In genomic region chr9:128091571-128091970, GRCh38 we compare ENCODE assay signal across 9 cellular contexts. TPM values are rescaled to one million over a fixed set of nuclear protein-coding genes. Genes with fewer than 3 reads are reported as not detected.
DNase-seq lines count a peak whose midpoint lies in the region; ATAC-seq and TF ChIP-seq lines count a peak whose summit lies in the region.
"Had no signal": no experiment of that assay in that cellular context is flagged by ENCODE, and none has a peak within 500 bp of the region (broad histone marks: within the 10 kb centered on the region; RNA-seq: fewer than 3 reads in every experiment).

No MANE protein-coding gene starts in this region.

- H3K27ac ChIP-seq in SK-N-MC (0 out of 2 replicates have a peak overlapping the region, but pooled peaks have one; percentile 9), prostate gland (peak overlapping the region in 1 of 2 donors; percentile 86)

- H3K4me3 ChIP-seq in AG09309 (ENCODE audit: control insufficient read depth, low read depth, low read length) (peak overlapping the region; percentile 46), SK-N-MC (no peak overlapping the region), choroid plexus epithelial cell (ENCODE audit: low read depth, low read length) (peak overlapping the region; percentile 18), prostate gland (no peak overlapping the region)

- H3K9me3 ChIP-seq in SK-N-MC (ENCODE audit: low read depth, low read length): no peaks in the 10 kb centered on the region
- no peaks in the 10 kb centered on the region for H3K9me3 ChIP-seq in prostate gland

- no peaks in the 10 kb centered on the region for H3K36me3 Mint-ChIP-seq in nephron progenitor cell (ENCODE audit: low read depth)

- H3K27me3 Mint-ChIP-seq in nephron progenitor cell (ENCODE audit: low read depth, poor library complexity): peaks cover 4% of the 10 kb centered on the region

- H3K27me3 ChIP-seq in prostate gland (replicated peaks; ENCODE audit: insufficient read depth): no peaks in the 10 kb centered on the region

- H3K36me3 ChIP-seq in SK-N-MC (ENCODE audit: insufficient read depth, low read length): no peaks in the 10 kb centered on the region
- H3K36me3 ChIP-seq in prostate gland: no peaks in the 10 kb centered on the region

- H3K4me3 Mint-ChIP-seq in nephron progenitor cell: peak overlapping the region; percentile 68

- peaks cover 12% of the 10 kb centered on the region for H3K4me1 ChIP-seq in prostate gland (replicated peaks)

- H3K27ac Mint-ChIP-seq in nephron progenitor cell: no peak overlapping the region

- ATAC-seq in HG03432 (IDR thresholded peaks at IDR 0.05; ENCODE audit: unreplicated experiment): no peak
- ATAC-seq: Panc1 had no signal

- DNase-seq in AG09309 (ENCODE audit: low read depth) (no peak), SK-N-MC (ENCODE audit: low read depth, low spot score) (no peak), choroid plexus epithelial cell (ENCODE audit: low read depth) (no peak), nephron progenitor cell (no peak), NCI-H1092 (lab: John Stamatoyannopoulos, UW) (no peak), prostate gland (ENCODE audit: low spot score) (no peak)
- no peak for DNase-seq in activated CD8-positive, alpha-beta memory T cell treated with anti-CD3 and anti-CD28 coated beads, Interleukin-2, amount 50 U/mL, for 48 hours

- intact Hi-C loops in prostate gland (cut with DNase I): loop anchor here (10.0 kb wide), 1 partner anchor 127 kb away; no protein-coding TSS in a partner anchor

- H3K4me1 Mint-ChIP-seq in nephron progenitor cell: peaks cover 51% of the 10 kb centered on the region

- no peak overlapping the region for H3K9ac ChIP-seq in SK-N-MC (ENCODE audit: insufficient read length)

- TF ChIP-seq CTCF in AG09309 (IDR thresholded peaks at IDR 0.05; ENCODE audit: control insufficient read depth, insufficient read depth, low read depth, low read length, missing control alignments): no peak
- TF ChIP-seq CTCF in choroid plexus epithelial cell (conservative IDR thresholded peaks at IDR 0.05; ENCODE audit: low read depth, low read length): no peak
- no peak for TF ChIP-seq CTCF in nephron progenitor cell (IDR thresholded peaks at IDR 0.05)
- TF ChIP-seq CTCF in prostate gland (IDR thresholded peaks at IDR 0.05): no peak

- 19% methylated on average over 12 of the region's 13 CpGs for WGBS in prostate gland

- no peaks in the 10 kb centered on the region for H3K9me3 Mint-ChIP-seq in nephron progenitor cell

- no peak for TF ChIP-seq POLR2A in prostate gland (IDR thresholded peaks at IDR 0.05)

RNA-seq across cellular contexts. Expression of gene SLC25A25, which starts 23.5 kb away (rescaled TPM):
- 10 to 100 TPM; 26.0 to 33.1 TPM for total RNA-seq in prostate gland

RNA-seq across cellular contexts. Expression of gene NAIF1, which starts 24.5 kb away (rescaled TPM):
- total RNA-seq in prostate gland: 10 to 100 TPM; 12.3 to 12.6 TPM

RNA-seq across cellular contexts. Expression of gene PTGES2, which starts 36.0 kb away (rescaled TPM):
- 10 to 100 TPM; 89.4 to 96.1 TPM for total RNA-seq in prostate gland

RNA-seq across cellular contexts. Expression of gene LCN2, which starts 57.7 kb away (rescaled TPM):
- 10 to 100 TPM; 30.5 to 43.7 TPM for total RNA-seq in prostate gland

Comparison
In these comparisons a context has a peak if more than half of its experiments do, and no peak if none do; other contexts are left out.
1. H3K4me3 ChIP-seq: peak in AG09309 (single experiment) and choroid plexus epithelial cell (single experiment); none in SK-N-MC (single experiment) and prostate gland (0 of 2).